Comparison of ENCODE assay signal across 24 cellular contexts in the genomic region with DNA sequence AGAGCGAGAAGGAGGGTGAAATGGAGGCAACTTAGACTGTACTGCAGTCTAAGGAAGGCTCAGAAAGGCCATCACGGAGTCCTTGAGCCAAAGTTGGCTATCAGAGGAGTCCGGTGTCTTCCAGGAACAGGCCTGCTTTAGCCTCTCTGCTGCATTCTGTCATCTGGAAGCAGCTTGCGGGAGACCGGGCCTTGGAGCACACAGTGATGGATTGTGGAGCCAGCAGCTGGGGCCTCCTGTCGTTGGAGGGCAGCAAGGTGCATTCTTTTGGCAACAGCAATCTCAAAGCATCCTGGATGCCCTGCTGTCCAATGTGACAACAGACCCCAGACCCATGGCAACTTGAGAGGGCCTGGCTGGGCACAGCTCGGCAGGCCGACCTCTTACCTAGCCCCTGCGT. TPM values are rescaled to one million over a fixed set of nuclear protein-coding genes. Genes with fewer than 3 reads are reported as not detected.
"Had no signal": no experiment of that assay in that cellular context is flagged by ENCODE, and none has a peak within 500 bp of the region (broad histone marks: within the 10 kb centered on the region; RNA-seq: fewer than 3 reads in every experiment).

No MANE protein-coding gene starts in this region.

- FAIRE-seq: endometrium had no signal

- H3K4me3 Mint-ChIP-seq: activated CD4-positive, alpha-beta T cell treated with anti-CD3 and anti-CD28 coated beads, Interleukin-2, amount 10 ng/mL, durations not matched to agents 7 days and 5 days; activated CD8-positive, alpha-beta memory T cell treated with anti-CD3 and anti-CD28 coated beads, Interleukin-2, amount 10 ng/mL, durations not matched to agents 7 days and 5 days; activated CD8-positive, alpha-beta T cell treated with anti-CD3 and anti-CD28 coated beads for 36 hours; activated naive CD8-positive, alpha-beta T cell treated with anti-CD3 and anti-CD28 coated beads, Interleukin-2, amount 50 U/mL, for 24 hours; memory B cell; neural crest cell; stimulated activated naive CD8-positive, alpha-beta T cell treated with anti-CD3 and anti-CD28 coated beads, Interleukin-15, Interleukin-2, amounts not matched to agents 100 ng/mL and 50 ng/mL, for 24 hours had no signal

- H3K27ac Mint-ChIP-seq: activated CD4-positive, alpha-beta T cell treated with anti-CD3 and anti-CD28 coated beads, Interleukin-2, amount 10 ng/mL, durations not matched to agents 7 days and 5 days; activated CD8-positive, alpha-beta memory T cell treated with anti-CD3 and anti-CD28 coated beads, Interleukin-2, amount 10 ng/mL, durations not matched to agents 7 days and 5 days; activated CD8-positive, alpha-beta T cell treated with anti-CD3 and anti-CD28 coated beads for 36 hours; activated naive CD8-positive, alpha-beta T cell treated with anti-CD3 and anti-CD28 coated beads, Interleukin-2, amount 50 U/mL, for 24 hours; memory B cell; stimulated activated naive CD8-positive, alpha-beta T cell treated with anti-CD3 and anti-CD28 coated beads, Interleukin-15, Interleukin-2, amounts not matched to agents 100 ng/mL and 50 ng/mL, for 24 hours had no signal

- DNase-seq: activated CD4-positive, alpha-beta T cell treated with anti-CD3 and anti-CD28 coated beads, Interleukin-2, amount 10 ng/mL, durations not matched to agents 7 days and 5 days; activated CD4-positive, CD25-positive, alpha-beta regulatory T cell treated with anti-CD3 and anti-CD28 coated beads, Interleukin-2, amount 50 U/mL, for 72 hours; activated CD8-positive, alpha-beta memory T cell treated with anti-CD3 and anti-CD28 coated beads, Interleukin-2, amount 10 ng/mL, durations not matched to agents 7 days and 5 days; activated CD8-positive, alpha-beta T cell treated with anti-CD3 and anti-CD28 coated beads for 36 hours; activated effector memory CD4-positive, alpha-beta T cell treated with anti-CD3 and anti-CD28 coated beads, Interleukin-2, amount 50 U/mL, for 16 hours; activated naive CD4-positive, alpha-beta T cell treated with anti-CD3 and anti-CD28 coated beads, Interleukin-2, amount 50 U/mL, for 16 hours; activated naive CD8-positive, alpha-beta T cell treated with anti-CD3 and anti-CD28 coated beads, Interleukin-2, amount 50 U/mL, for 24 hours; activated T-cell treated with anti-CD3 and anti-CD28 coated beads for 4 hours; effector CD4-positive, alpha-beta T cell; foreskin keratinocyte; left ventricle myocardium superior; mucosa of descending colon; ovary; psoas muscle; stimulated activated CD4-positive, alpha-beta T cell treated with anti-CD3 and anti-CD28 coated beads, Interleukin-1b, Interleukin-23, amount 100 ng/mL, for 48 hours; substantia nigra; thyroid gland had no signal

- H3K4me1 Mint-ChIP-seq: activated CD4-positive, alpha-beta T cell treated with anti-CD3 and anti-CD28 coated beads, Interleukin-2, amount 10 ng/mL, durations not matched to agents 7 days and 5 days; activated CD8-positive, alpha-beta memory T cell treated with anti-CD3 and anti-CD28 coated beads, Interleukin-2, amount 10 ng/mL, durations not matched to agents 7 days and 5 days had no signal

- H3K27ac ChIP-seq: foreskin keratinocyte, ovary, psoas muscle, right atrium auricular region, thyroid gland, VCaP had no signal

- H3K36me3 Mint-ChIP-seq: activated CD8-positive, alpha-beta memory T cell treated with anti-CD3 and anti-CD28 coated beads, Interleukin-2, amount 10 ng/mL, durations not matched to agents 7 days and 5 days; memory B cell had no signal

- H3K4me1 ChIP-seq: foreskin keratinocyte had no signal

- H3K9me3 ChIP-seq: mucosa of descending colon, ovary, psoas muscle, thyroid gland had no signal

- H3K36me3 ChIP-seq: ovary, right atrium auricular region, thyroid gland had no signal

- H3K27me3 ChIP-seq: ovary, right atrium auricular region, thyroid gland had no signal

- ATAC-seq: activated CD8-positive, alpha-beta memory T cell treated with anti-CD3 and anti-CD28 coated beads, Interleukin-2, amount 10 ng/mL, durations not matched to agents 7 days and 5 days; activated CD8-positive, alpha-beta T cell treated with anti-CD3 and anti-CD28 coated beads for 36 hours; activated naive CD8-positive, alpha-beta T cell treated with anti-CD3 and anti-CD28 coated beads, Interleukin-2, amount 50 U/mL, for 24 hours; foreskin keratinocyte; left ventricle myocardium superior; mucosa of descending colon; psoas muscle had no signal

- H3K4me3 ChIP-seq: mucosa of descending colon, ovary, psoas muscle, right atrium auricular region, thyroid gland had no signal

RNA-seq across cellular contexts. Expression of gene LMO2, which starts 43.6 kb away (rescaled TPM):
- total RNA-seq: activated CD4-positive, alpha-beta T cell treated with anti-CD3 and anti-CD28 coated beads, Interleukin-2, amount 10 ng/mL, durations not matched to agents 7 days and 5 days; activated CD8-positive, alpha-beta memory T cell treated with anti-CD3 and anti-CD28 coated beads, Interleukin-2, amount 10 ng/mL, durations not matched to agents 7 days and 5 days; activated CD8-positive, alpha-beta T cell treated with anti-CD3 and anti-CD28 coated beads for 36 hours; T-helper 2 cell treated with Interferon-gamma antibody and Interleukin-4, amounts not matched to agents 100 ng/mL and 5 ng/mL, for 36 hours had no signal
